Comparison of ENCODE assay signal across 8 cellular contexts in the genomic region with DNA sequence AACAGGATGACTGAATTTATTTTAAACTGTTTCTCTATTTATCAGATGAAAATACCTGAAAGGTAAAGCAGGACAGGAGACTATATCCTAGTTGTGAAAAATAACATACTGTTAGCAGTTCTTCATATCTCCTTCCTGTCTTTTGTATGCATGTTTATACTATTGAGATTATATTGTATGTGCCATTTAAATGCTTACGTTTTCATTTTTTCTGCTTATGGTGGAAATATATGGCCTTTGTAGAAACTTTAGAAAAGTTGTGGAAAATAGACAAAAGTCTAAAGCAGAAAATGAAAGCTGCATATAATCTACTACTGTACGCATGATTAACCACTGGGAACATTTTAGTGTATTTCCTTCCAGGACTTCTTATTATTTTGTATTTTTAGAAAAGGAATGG. TPM values are rescaled to one million over a fixed set of nuclear protein-coding genes. Genes with fewer than 3 reads are reported as not detected.
A peak's percentile ranks its signal among the peaks of the same experiment; 100 is the strongest.
DNase-seq lines count a peak whose midpoint lies in the region; ATAC-seq, FAIRE-seq and TF ChIP-seq lines count a peak whose summit lies in the region.

No MANE protein-coding gene starts in this region.

- TF ChIP-seq CTCF in Peyer's patch (IDR thresholded peaks at IDR 0.05) (no peak), pancreas (IDR thresholded peaks at IDR 0.05) (no peak)

- CTCF ChIA-PET in CD8-positive, alpha-beta memory T cell (lab: Charles Lee) = no interaction called here

- TF ChIP-seq POLR2A in Peyer's patch (IDR thresholded peaks at IDR 0.05) = no peak

- no peak for DNase-seq in CD8-positive, alpha-beta memory T cell
- DNase-seq in Peyer's patch = no peak
- DNase-seq in pancreas = no peak
- DNase-seq in activated CD4-positive, CD25-positive, alpha-beta regulatory T cell treated with anti-CD3 and anti-CD28 coated beads, Interleukin-2, amount 50 U/mL, for 72 hours = no peak
- DNase-seq in NCI-H2107 (lab: John Stamatoyannopoulos, UW) = no peak

- ATAC-seq in pancreas (no peak), GM21526 (IDR thresholded peaks at IDR 0.05; ENCODE audit: low FRiP score, unreplicated experiment) (no peak), GM19467 (IDR thresholded peaks at IDR 0.05; ENCODE audit: unreplicated experiment) (no peak)

- H3K36me3 Mint-ChIP-seq in CD8-positive, alpha-beta memory T cell = peaks cover 0 to 9% (median 0%) of the 10 kb centered on the region in 3 donors

- peaks cover 26 to 37% (median 34%) of the 10 kb centered on the region in 3 donors for H3K4me1 Mint-ChIP-seq in CD8-positive, alpha-beta memory T cell

- no peak for FAIRE-seq in pancreas (lab: Jason Lieb, UNC)

- peak overlapping the region; percentile 88 for H3K4me3 ChIP-seq in CD8-positive, alpha-beta memory T cell (ENCODE audit: low read length)
- peak overlapping the region; percentile 72 to 82 (median 81) for H3K4me3 ChIP-seq in Peyer's patch
- H3K4me3 ChIP-seq in esophagus (ENCODE audit: low read depth in 1 of 2, low read length in 2 of 2) = peak overlapping the region; percentile 68 to 82
- peak overlapping the region in 3 of 4 donors; percentile 63 to 90 (median 81) for H3K4me3 ChIP-seq in pancreas

- no peaks in the 10 kb centered on the region for H3K36me3 ChIP-seq in CD8-positive, alpha-beta memory T cell (ENCODE audit: insufficient read depth, low read length)
- H3K36me3 ChIP-seq in Peyer's patch = no peaks in the 10 kb centered on the region
- H3K36me3 ChIP-seq in esophagus (ENCODE audit: control insufficient read depth in 2 of 2, insufficient read depth in 2 of 2, low read length in 1 of 2) = no peaks in the 10 kb centered on the region
- H3K36me3 ChIP-seq in pancreas = no peaks in the 10 kb centered on the region

- H3K27ac ChIP-seq in CD8-positive, alpha-beta memory T cell (ENCODE audit: low read depth, low read length) = no peak overlapping the region
- H3K27ac ChIP-seq in Peyer's patch (peak overlapping the region; percentile 80 to 93 (median 90)), esophagus (ENCODE audit: low read depth in 2 of 2, low read length in 1 of 2) (peak overlapping the region in 1 of 2 donors; percentile 95), pancreas (peak overlapping the region in 1 of 4 donors; percentile 95)

- intact Hi-C loops in pancreas (cut with DNase I) = no loop called here

- peaks cover 21% of the 10 kb centered on the region for H3K4me1 ChIP-seq in CD8-positive, alpha-beta memory T cell (ENCODE audit: insufficient read depth, low read length)
- H3K4me1 ChIP-seq in Peyer's patch (peaks cover 0 to 26% (median 12%) of the 10 kb centered on the region in 4 donors), esophagus (ENCODE audit: control insufficient read depth in 2 of 2, insufficient read depth in 2 of 2, low read length in 1 of 2) (peaks cover 0 to 9% of the 10 kb centered on the region in 2 donors), pancreas (peaks cover 8 to 23% (median 11%) of the 10 kb centered on the region in 3 donors)

- peak overlapping the region; percentile 93 to 97 (median 96) for H3K4me3 Mint-ChIP-seq in CD8-positive, alpha-beta memory T cell

- H3K27me3 Mint-ChIP-seq in CD8-positive, alpha-beta memory T cell = no peaks in the 10 kb centered on the region

- POLR2A ChIA-PET in CD8-positive, alpha-beta memory T cell (lab: Charles Lee) = interaction anchor here (1.0 to 2.1 kb wide), 3 partner anchors 189 to 477 kb away, joined by 3 to 10 read pairs (median 3); partner anchors contain the start of genes KPNA4 and TRIM59

- no peaks in the 10 kb centered on the region for H3K9me3 ChIP-seq in CD8-positive, alpha-beta memory T cell (ENCODE audit: low read length)
- H3K9me3 ChIP-seq in Peyer's patch (no peaks in the 10 kb centered on the region), esophagus (ENCODE audit: control insufficient read depth in 2 of 2, insufficient read depth in 1 of 2, low read depth in 1 of 2, low read length in 1 of 2) (no peaks in the 10 kb centered on the region), pancreas (no peaks in the 10 kb centered on the region)

- no peaks in the 10 kb centered on the region for H3K9me3 Mint-ChIP-seq in CD8-positive, alpha-beta memory T cell

- H3K27me3 ChIP-seq in CD8-positive, alpha-beta memory T cell (ENCODE audit: insufficient read depth, low read length, poor library complexity, severe bottlenecking) = peaks cover 5% of the 10 kb centered on the region
- H3K27me3 ChIP-seq in Peyer's patch = no peaks in the 10 kb centered on the region
- no peaks in the 10 kb centered on the region for H3K27me3 ChIP-seq in esophagus (ENCODE audit: control insufficient read depth in 1 of 2, insufficient read depth in 2 of 2, low read length in 2 of 2)
- H3K27me3 ChIP-seq in pancreas = no peaks in the 10 kb centered on the region

- 23 to 31% methylated on average over 2 of the region's 2 CpGs for WGBS in esophagus, 2 donors
- WGBS in pancreas, 2 donors = 26 to 29% methylated on average over 2 of the region's 2 CpGs

- peak overlapping the region in 7 of 8 donors; percentile 31 to 97 (median 95) for H3K27ac Mint-ChIP-seq in CD8-positive, alpha-beta memory T cell

RNA-seq across cellular contexts. Expression of gene PPM1L, which starts 2.1 kb away (rescaled TPM):
- 1 to 10 TPM; 3.8 to 4.4 TPM for total RNA-seq in CD8-positive, alpha-beta memory T cell
- polyA plus RNA-seq in CD8-positive, alpha-beta memory T cell = 1.3 TPM
- total RNA-seq in Peyer's patch = 10 to 100 TPM in 3 of 4 donors, 1 to 10 TPM in 1; 8.4 to 17.8 (median 12.7) TPM
- 1 to 10 TPM; 2.7 to 3.0 TPM for polyA plus RNA-seq in esophagus
- 10 to 100 TPM in 1 of 6 donors, 1 to 10 TPM in 5; 5.5 to 12.3 (median 7.1) TPM for total RNA-seq in pancreas
- 1 to 10 TPM; 2.3 to 3.5 TPM for polyA plus RNA-seq in pancreas
